11 cellular contexts compared by ENCODE assay signal in the genomic region with DNA sequence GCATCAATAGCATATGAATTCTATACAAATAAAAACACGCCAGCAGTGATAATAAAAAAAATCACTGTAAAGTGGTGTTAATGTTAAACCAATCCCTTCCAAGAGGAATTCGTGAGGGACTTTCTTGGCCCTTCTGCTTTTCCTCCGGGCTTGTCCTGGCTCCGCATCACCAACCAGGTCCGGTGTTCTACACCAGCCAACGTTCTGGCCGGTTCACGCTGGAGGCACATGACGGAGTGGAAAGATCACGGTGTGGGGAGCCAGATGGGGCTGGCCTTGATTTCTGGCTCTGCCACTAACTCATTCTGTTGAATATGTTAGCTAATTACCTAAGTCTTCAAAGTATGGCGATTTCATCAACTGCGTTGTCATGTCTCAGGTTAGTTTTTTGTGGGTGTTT. TPM values are rescaled to one million over a fixed set of nuclear protein-coding genes. Genes with fewer than 3 reads are reported as not detected.
"Had no signal": no experiment of that assay in that cellular context is flagged by ENCODE, and none has a peak within 500 bp of the region (broad histone marks: within the 10 kb centered on the region; RNA-seq: fewer than 3 reads in every experiment).

No MANE protein-coding gene starts in this region.

- H3K27ac Mint-ChIP-seq: HFFc6 had no signal

- ATAC-seq: HCT116, K562 had no signal

- H3K4me1 ChIP-seq: HAP-1 had no signal

- DNase-seq: GM23248, GOT3, H7, HFFc6, IMR-90 had no signal

- H3K9ac ChIP-seq: GM23248 had no signal

- FAIRE-seq: HTR-8/SVneo, K562 had no signal

- H3K27ac ChIP-seq: GM23248 had no signal

- H3K4me3 ChIP-seq: GM23248, HAP-1, K562 had no signal

- H3K36me3 ChIP-seq: HAP-1 had no signal

- H3K9me3 ChIP-seq: HAP-1 had no signal

- H3K4me3 Mint-ChIP-seq: HFFc6 had no signal

RNA-seq across cellular contexts. Expression of a gene that starts 1.4 kb away (rescaled TPM):
- total RNA-seq: GM23248, H4, H7, HFFc6, HT-29, IMR-90, K562 had no signal
- polyA plus RNA-seq: GM23248, IMR-90, K562 had no signal

RNA-seq across cellular contexts. Expression of a gene that starts 5.0 kb away (rescaled TPM):
- total RNA-seq: GM23248, H4, H7, HFFc6, HT-29, IMR-90, K562 had no signal
- polyA plus RNA-seq: GM23248, IMR-90, K562 had no signal

RNA-seq across cellular contexts. Expression of a gene that starts 11.4 kb away (rescaled TPM):
- total RNA-seq: GM23248, H4, H7, HFFc6, HT-29, IMR-90, K562 had no signal
- polyA plus RNA-seq: GM23248, IMR-90, K562 had no signal

RNA-seq across cellular contexts. Expression of a gene that starts 28.6 kb away (rescaled TPM):
- total RNA-seq: GM23248, H4, H7, HFFc6, HT-29, IMR-90, K562 had no signal
- polyA plus RNA-seq: GM23248, IMR-90, K562 had no signal

RNA-seq across cellular contexts. Expression of a gene that starts 38.9 kb away (rescaled TPM):
- total RNA-seq: GM23248, H4, H7, HFFc6, HT-29, IMR-90, K562 had no signal
- polyA plus RNA-seq: GM23248, IMR-90, K562 had no signal
